8 cellular contexts compared by ENCODE assay signal in genomic region chr17:36592316-36592710, GRCh38. TPM values are rescaled to one million over a fixed set of nuclear protein-coding genes. Genes with fewer than 3 reads are reported as not detected.
DNase-seq lines count a peak whose midpoint lies in the region; ATAC-seq and TF ChIP-seq lines count a peak whose summit lies in the region.

No MANE protein-coding gene starts in this region.

- H3K9me3 ChIP-seq in colonic mucosa, result no peaks in the 10 kb centered on the region

- no peaks in the 10 kb centered on the region for H3K4me1 ChIP-seq in colonic mucosa

- peak overlapping the region; percentile 71 for H3K27ac ChIP-seq in colonic mucosa

- H3K9ac ChIP-seq in colonic mucosa (ENCODE audit: low read depth in 2 of 2, low read length in 2 of 2), result peak overlapping the region; percentile 82 to 95

- no peaks in the 10 kb centered on the region for H3K27me3 Mint-ChIP-seq in activated CD8-positive, alpha-beta memory T cell treated with anti-CD3 and anti-CD28 coated beads, Interleukin-2, amount 10 ng/mL, durations not matched to agents 7 days and 5 days
- H3K27me3 Mint-ChIP-seq in memory B cell (peaks cover 4% of the 10 kb centered on the region), type B pancreatic cell (no peaks in the 10 kb centered on the region)

- TF ChIP-seq CTCF in colonic mucosa (IDR thresholded peaks at IDR 0.05) (no peak), type B pancreatic cell (conservative IDR thresholded peaks at IDR 0.05) (no peak)

- peaks cover 21% of the 10 kb centered on the region for H3K36me3 Mint-ChIP-seq in activated CD8-positive, alpha-beta memory T cell treated with anti-CD3 and anti-CD28 coated beads, Interleukin-2, amount 10 ng/mL, durations not matched to agents 7 days and 5 days
- peaks cover 6% of the 10 kb centered on the region for H3K36me3 Mint-ChIP-seq in memory B cell
- peaks cover 10% of the 10 kb centered on the region for H3K36me3 Mint-ChIP-seq in type B pancreatic cell

- intact Hi-C loops in colonic mucosa (cut with DNase I), result loop anchor here (5.0 kb wide), 1 partner anchor 45 kb away; no protein-coding TSS in a partner anchor

- H3K4me1 Mint-ChIP-seq in activated CD8-positive, alpha-beta memory T cell treated with anti-CD3 and anti-CD28 coated beads, Interleukin-2, amount 10 ng/mL, durations not matched to agents 7 days and 5 days, result peaks cover 35% of the 10 kb centered on the region
- H3K4me1 Mint-ChIP-seq in memory B cell (peaks cover 17% of the 10 kb centered on the region), type B pancreatic cell (ENCODE audit: unreplicated experiment) (peaks cover 27% of the 10 kb centered on the region)

- H3K9me3 Mint-ChIP-seq in activated CD8-positive, alpha-beta memory T cell treated with anti-CD3 and anti-CD28 coated beads, Interleukin-2, amount 10 ng/mL, durations not matched to agents 7 days and 5 days (ENCODE audit: low read depth), result no peaks in the 10 kb centered on the region
- H3K9me3 Mint-ChIP-seq in memory B cell, result no peaks in the 10 kb centered on the region
- peaks cover 4% of the 10 kb centered on the region for H3K9me3 Mint-ChIP-seq in type B pancreatic cell

- H3K4me3 Mint-ChIP-seq in activated CD8-positive, alpha-beta memory T cell treated with anti-CD3 and anti-CD28 coated beads, Interleukin-2, amount 10 ng/mL, durations not matched to agents 7 days and 5 days, result peak overlapping the region; percentile 63
- H3K4me3 Mint-ChIP-seq in memory B cell, result peak overlapping the region; percentile 75
- H3K4me3 Mint-ChIP-seq in type B pancreatic cell, result peak overlapping the region; percentile 89

- H3K36me3 ChIP-seq in colonic mucosa, result no peaks in the 10 kb centered on the region

- DNase-seq in activated CD8-positive, alpha-beta memory T cell treated with anti-CD3 and anti-CD28 coated beads, Interleukin-2, amount 10 ng/mL, durations not matched to agents 7 days and 5 days, result peak; percentile 45
- DNase-seq in activated CD8-positive, alpha-beta memory T cell treated with anti-CD3 and anti-CD28 coated beads for 24 hours, result no peak
- peak; percentile 14 for DNase-seq in NCI-H748 treated with DMSO at 0.1 percent for 48 hours (lab: John Stamatoyannopoulos, UW)
- peak; percentile 62 for DNase-seq in colonic mucosa
- DNase-seq in memory B cell (ENCODE audit: low spot score in 2 of 2), result no peak
- peak; percentile 73 for DNase-seq in type B pancreatic cell (ENCODE audit: extremely low spot score, unreplicated experiment)
- DNase-seq in NK-92 treated with Interleukin-12 subunit alpha and Interleukin-12 subunit beta, amount 100 ng/mL, for 24 hours (lab: John Stamatoyannopoulos, UW), result no peak
- no peak for DNase-seq in NCI-H187 treated with DMSO at 0.1 percent for 48 hours (lab: John Stamatoyannopoulos, UW)

- no peaks in the 10 kb centered on the region for H3K27me3 ChIP-seq in colonic mucosa

- no peak for ATAC-seq in activated CD8-positive, alpha-beta memory T cell treated with anti-CD3 and anti-CD28 coated beads, Interleukin-2, amount 10 ng/mL, durations not matched to agents 7 days and 5 days
- ATAC-seq in memory B cell (ENCODE audit: low read depth), result no peak

- CTCF ChIA-PET in activated CD8-positive, alpha-beta memory T cell treated with anti-CD3 and anti-CD28 coated beads, Interleukin-2, amount 10 ng/mL, durations not matched to agents 7 days and 5 days (lab: Charles Lee), result interaction anchor here (1.0 to 5.8 kb wide), 3 partner anchors 10 to 35 kb away, joined by 3 to 45 read pairs (median 3); partner anchors contain the start of gene MRM1

- no peak overlapping the region for H3K27ac Mint-ChIP-seq in activated CD8-positive, alpha-beta memory T cell treated with anti-CD3 and anti-CD28 coated beads, Interleukin-2, amount 10 ng/mL, durations not matched to agents 7 days and 5 days
- H3K27ac Mint-ChIP-seq in memory B cell (no peak overlapping the region), type B pancreatic cell (peak overlapping the region; percentile 99)

- peak overlapping the region; percentile 99 for H3K4me3 ChIP-seq in colonic mucosa

RNA-seq across cellular contexts. Expression of gene DHRS11, which starts 0.6 kb away (rescaled TPM):
- total RNA-seq in activated CD8-positive, alpha-beta memory T cell treated with anti-CD3 and anti-CD28 coated beads, Interleukin-2, amount 10 ng/mL, durations not matched to agents 7 days and 5 days, result 1 to 10 TPM; 4.5 to 8.0 TPM
- 100 to 1,000 TPM; 147 to 191 TPM for total RNA-seq in colonic mucosa
- total RNA-seq in type B pancreatic cell (ENCODE audit: low replicate concordance), result 30.0 and 60.0 TPM in 2 replicates

RNA-seq across cellular contexts. Expression of gene MRM1, which starts 9.1 kb away (rescaled TPM):
- 10 to 100 TPM; 13.6 to 17.0 TPM for total RNA-seq in activated CD8-positive, alpha-beta memory T cell treated with anti-CD3 and anti-CD28 coated beads, Interleukin-2, amount 10 ng/mL, durations not matched to agents 7 days and 5 days
- total RNA-seq in colonic mucosa, result 10 to 100 TPM in 1 of 2 donors, 1 to 10 TPM in 1; 6.2 to 26.5 TPM
- total RNA-seq in type B pancreatic cell (ENCODE audit: low replicate concordance), result 9.7 and 11.8 TPM in 2 replicates

RNA-seq across cellular contexts. Expression of gene GGNBP2, which starts 47.6 kb away (rescaled TPM):
- 100 to 1,000 TPM in 1 of 2 experiments, 10 to 100 TPM in 1; 96.5 to 113 TPM for total RNA-seq in activated CD8-positive, alpha-beta memory T cell treated with anti-CD3 and anti-CD28 coated beads, Interleukin-2, amount 10 ng/mL, durations not matched to agents 7 days and 5 days
- total RNA-seq in colonic mucosa (10 to 100 TPM; 67.6 to 81.0 TPM), type B pancreatic cell (ENCODE audit: low replicate concordance) (63.7 and 72.0 TPM in 2 replicates)

RNA-seq across cellular contexts. Expression of gene PIGW, which starts 57.5 kb away (rescaled TPM):
- 10 to 100 TPM in 1 of 2 experiments, 1 to 10 TPM in 1; 9.6 to 17.4 TPM for total RNA-seq in activated CD8-positive, alpha-beta memory T cell treated with anti-CD3 and anti-CD28 coated beads, Interleukin-2, amount 10 ng/mL, durations not matched to agents 7 days and 5 days
- total RNA-seq in colonic mucosa, result 10 to 100 TPM in 1 of 2 donors, 1 to 10 TPM in 1; 4.8 to 10.2 TPM
- 11.1 and 13.5 TPM in 2 replicates for total RNA-seq in type B pancreatic cell (ENCODE audit: low replicate concordance)

RNA-seq across cellular contexts. Expression of gene MYO19, which starts 57.6 kb away (rescaled TPM):
- total RNA-seq in activated CD8-positive, alpha-beta memory T cell treated with anti-CD3 and anti-CD28 coated beads, Interleukin-2, amount 10 ng/mL, durations not matched to agents 7 days and 5 days, result 100 to 1,000 TPM; 140 to 161 TPM
- 100 to 1,000 TPM in 1 of 2 donors, 10 to 100 TPM in 1; 48.8 to 149 TPM for total RNA-seq in colonic mucosa
- total RNA-seq in type B pancreatic cell (ENCODE audit: low replicate concordance), result 71.3 and 94.7 TPM in 2 replicates

Comparison
In these comparisons a context has a peak if more than half of its experiments do, and no peak if none do; other contexts are left out.
1. DNase-seq: peak in activated CD8-positive, alpha-beta memory T cell treated with anti-CD3 and anti-CD28 coated beads, Interleukin-2, amount 10 ng/mL, durations not matched to agents 7 days and 5 days (single experiment), NCI-H748 treated with DMSO at 0.1 percent for 48 hours (single experiment), colonic mucosa (single experiment) and type B pancreatic cell (single experiment); none in activated CD8-positive, alpha-beta memory T cell treated with anti-CD3 and anti-CD28 coated beads for 24 hours (single experiment), memory B cell (0 of 2), NK-92 treated with Interleukin-12 subunit alpha and Interleukin-12 subunit beta, amount 100 ng/mL, for 24 hours (single experiment) and NCI-H187 treated with DMSO at 0.1 percent for 48 hours (single experiment).
2. Peak in every context shown above with its lines, with median percentiles within 50 percentile points of each other: H3K4me3 Mint-ChIP-seq.